Comparison of ENCODE assay signal across 9 cellular contexts in genomic region chr14:91115986-91116385, GRCh38. TPM values are rescaled to one million over a fixed set of nuclear protein-coding genes. Genes with fewer than 3 reads are reported as not detected.
DNase-seq lines count a peak whose midpoint lies in the region; ATAC-seq, FAIRE-seq and TF ChIP-seq lines count a peak whose summit lies in the region.
"Had no signal": no experiment of that assay in that cellular context is flagged by ENCODE, and none has a peak within 500 bp of the region (broad histone marks: within the 10 kb centered on the region; RNA-seq: fewer than 3 reads in every experiment).

No MANE protein-coding gene starts in this region.

- ATAC-seq in RWPE2 (ENCODE audit: low read depth) (no peak; the same call in 2 of the 3 replicates), GM21825 (IDR thresholded peaks at IDR 0.05; ENCODE audit: unreplicated experiment) (no peak)

- H3K4me1 ChIP-seq in GM23248 (ENCODE audit: insufficient read depth), result peaks cover 17% of the 10 kb centered on the region
- peaks cover 25% of the 10 kb centered on the region for H3K4me1 ChIP-seq in RWPE2 (ENCODE audit: insufficient read depth, poor library complexity, severe bottlenecking)
- H3K4me1 ChIP-seq in small intestine (ENCODE audit: control insufficient read depth in 2 of 2, insufficient read depth in 1 of 2, low read depth in 1 of 2, low read length in 1 of 2), result peaks cover 0 to 19% of the 10 kb centered on the region in 2 donors

- H3K36me3 ChIP-seq in GM23248 (ENCODE audit: low read depth) (no peaks in the 10 kb centered on the region), RWPE2 (ENCODE audit: low read depth) (no peaks in the 10 kb centered on the region; the same call in 1 of the 2 replicates), small intestine (ENCODE audit: control insufficient read depth in 2 of 2, insufficient read depth in 2 of 2, low read length in 2 of 2) (peaks cover 0 to 3% of the 10 kb centered on the region in 2 donors), H7 (replicated peaks; ENCODE audit: control insufficient read depth, insufficient read depth, low read length) (no peaks in the 10 kb centered on the region)

- H3K4me3 ChIP-seq in GM23248 (0 out of 2 replicates have a peak overlapping the region, but pooled peaks have one; percentile 80), RWPE2 (ENCODE audit: severe bottlenecking) (no peak overlapping the region), small intestine (ENCODE audit: low read depth in 1 of 2, low read length in 2 of 2) (peak overlapping the region in 1 of 2 donors; percentile 59), H7 (ENCODE audit: insufficient read depth, low read depth, low read length) (no peak overlapping the region)

- H3K9me2 ChIP-seq in GM23248 (ENCODE audit: insufficient read depth), result no peaks in the 10 kb centered on the region

- peaks cover 16% of the 10 kb centered on the region for H3F3A ChIP-seq in GM23248 (ENCODE audit: insufficient read depth)

- no peaks in the 10 kb centered on the region for H4K20me1 ChIP-seq in GM23248 (ENCODE audit: insufficient read depth)

- 92 to 96% methylated on average over 2 of the region's 2 CpGs for WGBS in GM23248 (ENCODE audit: low coverage in 1 of 2, low lambda C conversion rate in 2 of 2, missing lambda C conversion rate in 2 of 2), 2 experiments
- 15 to 57% (median 19%) methylated on average over 2 of the region's 2 CpGs for WGBS in small intestine, 3 donors

- no peak for TF ChIP-seq CTCF in RWPE2 (IDR thresholded peaks at IDR 0.05; ENCODE audit: poor library complexity, severe bottlenecking)

- peak overlapping the region; percentile 97 for H3K4me2 ChIP-seq in GM23248 (ENCODE audit: unreplicated experiment)

- H3K9ac ChIP-seq in GM23248, result 0 out of 2 replicates have a peak overlapping the region, but pooled peaks have one; percentile 89

- no peaks in the 10 kb centered on the region for H3K9me3 ChIP-seq in GM23248 (ENCODE audit: low read depth)
- no peaks in the 10 kb centered on the region for H3K9me3 ChIP-seq in RWPE2 (ENCODE audit: severe bottlenecking)
- no peaks in the 10 kb centered on the region for H3K9me3 ChIP-seq in small intestine (ENCODE audit: control insufficient read depth, low read depth)

- no peak for DNase-seq in GM23248
- no peak for DNase-seq in RWPE2 (ENCODE audit: low spot score)
- DNase-seq in fibroblast of gingiva (ENCODE audit: low read depth), result peak; percentile 65
- DNase-seq in small intestine, result no peak
- no peak for DNase-seq in stimulated activated CD4-positive, alpha-beta T cell treated with anti-CD3 and anti-CD28 coated beads, Interleukin-15, amount 100 ng/mL, for 24 hours
- DNase-seq in H7, result no peak
- no peak for DNase-seq in NCI-H510A treated with DMSO at 0.1 percent for 48 hours (lab: John Stamatoyannopoulos, UW)
- DNase-seq: NCI-H345 had no signal

- no peak overlapping the region for H3K27ac ChIP-seq in GM23248
- peak overlapping the region; percentile 76 for H3K27ac ChIP-seq in RWPE2 (ENCODE audit: poor library complexity, severe bottlenecking)
- peak overlapping the region; percentile 96 to 99 for H3K27ac ChIP-seq in small intestine (ENCODE audit: low read depth in 1 of 2, low read length in 1 of 2)

- no peak for FAIRE-seq in small intestine (lab: Jason Lieb, UNC)

- H3K79me2 ChIP-seq in GM23248 (ENCODE audit: insufficient read depth), result peaks cover 3% of the 10 kb centered on the region; the same call in 1 of the 2 replicates

- in situ Hi-C loops in GM23248 (cut with MboI), result no loop called here

- no peaks in the 10 kb centered on the region for H3K27me3 ChIP-seq in GM23248 (replicated peaks; ENCODE audit: insufficient read depth)
- no peaks in the 10 kb centered on the region for H3K27me3 ChIP-seq in RWPE2 (ENCODE audit: insufficient read depth, poor library complexity, severe bottlenecking)
- no peaks in the 10 kb centered on the region for H3K27me3 ChIP-seq in small intestine (ENCODE audit: control insufficient read depth in 2 of 2, insufficient read depth in 2 of 2, low read length in 2 of 2)
- no peaks in the 10 kb centered on the region for H3K27me3 ChIP-seq in H7 (ENCODE audit: control insufficient read depth, insufficient read depth, low read length)

- peak overlapping the region; percentile 86; the same call in 1 of the 2 replicates for H2AFZ ChIP-seq in GM23248

RNA-seq across cellular contexts. Expression of gene DGLUCY, which starts 2.1 kb away (rescaled TPM):
- total RNA-seq in GM23248 (2014; rRNA removed; shearing (Covaris generic)), result 15.2 and 28.5 TPM in 2 replicates
- polyA plus RNA-seq in GM23248 (2016; fragmentation: Nextera tagmentation; extraction: Ambion mirVana), result 15.7 and 17.1 TPM in 2 replicates
- 10 to 100 TPM; 11.9 to 35.4 (median 25.0) TPM for polyA plus RNA-seq in small intestine
- total RNA-seq in H7 (2014; rRNA removed; shearing (Covaris generic)), result 20.3 and 28.0 TPM in 2 replicates

RNA-seq across cellular contexts. Expression of gene RPS6KA5, which starts 55.5 kb away (rescaled TPM):
- total RNA-seq in GM23248 (2014; rRNA removed; shearing (Covaris generic)), result under 0.01 and 1.2 TPM in 2 replicates
- polyA plus RNA-seq in GM23248 (2016; fragmentation: Nextera tagmentation; extraction: Ambion mirVana) (0.54 and 0.61 TPM in 2 replicates), small intestine (1 to 10 TPM; 1.9 to 5.1 (median 2.4) TPM)
- total RNA-seq in H7 (2014; rRNA removed; shearing (Covaris generic)), result 1.1 and 1.9 TPM in 2 replicates
